ENCODE assay signal across 13 cellular contexts in the genomic region with DNA sequence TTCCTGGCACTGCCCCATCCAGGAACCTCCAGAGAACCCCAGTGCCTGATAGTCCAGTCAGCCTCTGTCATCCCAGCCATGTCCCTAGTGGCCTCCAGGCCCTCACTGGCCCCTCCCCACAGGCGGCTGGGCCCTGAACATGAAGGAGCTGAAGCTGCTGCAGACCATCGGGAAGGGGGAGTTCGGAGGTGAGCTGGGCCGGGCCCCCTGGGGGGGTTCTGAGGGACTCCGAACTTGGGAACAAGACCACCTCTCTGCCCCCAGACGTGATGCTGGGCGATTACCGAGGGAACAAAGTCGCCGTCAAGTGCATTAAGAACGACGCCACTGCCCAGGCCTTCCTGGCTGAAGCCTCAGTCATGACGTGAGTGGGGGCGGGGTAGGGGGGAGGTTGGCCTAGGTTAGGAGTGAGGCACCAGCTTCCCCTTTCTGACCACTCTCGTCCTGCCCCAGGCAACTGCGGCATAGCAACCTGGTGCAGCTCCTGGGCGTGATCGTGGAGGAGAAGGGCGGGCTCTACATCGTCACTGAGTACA. TPM values are rescaled to one million over a fixed set of nuclear protein-coding genes. Genes with fewer than 3 reads are reported as not detected.
DNase-seq lines count a peak whose midpoint lies in the region; ATAC-seq and TF ChIP-seq lines count a peak whose summit lies in the region.
"Had no signal": no experiment of that assay in that cellular context is flagged by ENCODE, and none has a peak within 500 bp of the region (broad histone marks: within the 10 kb centered on the region; RNA-seq: fewer than 3 reads in every experiment).

No MANE protein-coding gene starts in this region.

- H3K36me3 Mint-ChIP-seq in natural killer cell (no peaks in the 10 kb centered on the region), T-cell (peaks cover 29% of the 10 kb centered on the region), immature natural killer cell (peaks cover 3 to 26% (median 9%) of the 10 kb centered on the region in 3 donors)
- peaks cover 6% of the 10 kb centered on the region for H3K36me3 Mint-ChIP-seq in natural killer cell treated with Interleukin-12 subunit alpha and Interleukin-12 subunit beta and Interleukin-15 and Interleukin-18, amount 100 ng/mL, for 72 hours

- CTCF ChIA-PET in T-cell (lab: Charles Lee): interaction anchor here (0.5 to 3.9 kb wide), 8 partner anchors 13 to 166 kb away, joined by 3 to 41 read pairs (median 8); no protein-coding TSS in a partner anchor

- in situ Hi-C loops in GM13977 (cut with MboI; ENCODE audit: low pct_unique_long_range_greater_than_20kb, low sequenced_read_pairs, unreplicated experiment): no loop called here

- POLR2A ChIA-PET in T-cell (lab: Charles Lee): interaction anchor here (0.6 to 1.1 kb wide), 3 partner anchors 30 to 226 kb away, joined by 3 to 9 read pairs (median 7); no protein-coding TSS in a partner anchor

- H3K4me1 Mint-ChIP-seq in natural killer cell (peaks cover 25 to 52% of the 10 kb centered on the region in 2 donors), T-cell (peaks cover 42 to 50% (median 45%) of the 10 kb centered on the region in 3 donors), immature natural killer cell (peaks cover 49 to 58% of the 10 kb centered on the region in 2 donors)
- H3K4me1 Mint-ChIP-seq in natural killer cell treated with Interleukin-12 subunit alpha and Interleukin-12 subunit beta and Interleukin-15 and Interleukin-18, amount 100 ng/mL, for 72 hours (ENCODE audit: low read depth in 2 of 2): peaks cover 36 to 38% of the 10 kb centered on the region in 2 donors
- H3K4me1 Mint-ChIP-seq: brain had no signal

- H3K27ac Mint-ChIP-seq in natural killer cell: peak overlapping the region; percentile 92 to 93
- peak overlapping the region in 1 of 2 donors; percentile 92 for H3K27ac Mint-ChIP-seq in natural killer cell treated with Interleukin-12 subunit alpha and Interleukin-12 subunit beta and Interleukin-15 and Interleukin-18, amount 100 ng/mL, for 72 hours
- peak overlapping the region; percentile 86 to 89 for H3K27ac Mint-ChIP-seq in T-cell
- peak overlapping the region in 5 of 6 donors; percentile 7 to 98 (median 90) for H3K27ac Mint-ChIP-seq in immature natural killer cell

- DNase-seq in natural killer cell (no peak), T-cell (no peak), immature natural killer cell (no peak), AG08395 (ENCODE audit: low spot score) (no peak), NCI-H1105 (lab: John Stamatoyannopoulos, UW) (no peak), NCI-H187 (lab: John Stamatoyannopoulos, UW) (no peak), GM13977 (ENCODE audit: low spot score) (no peak)
- no peak for DNase-seq in natural killer cell treated with Interleukin-12 subunit alpha and Interleukin-12 subunit beta and Interleukin-15 and Interleukin-18, amount 100 ng/mL, for 72 hours (ENCODE audit: low spot score)

- H3K27me3 Mint-ChIP-seq in natural killer cell (ENCODE audit: low read depth in 2 of 2) (no peaks in the 10 kb centered on the region), T-cell (no peaks in the 10 kb centered on the region), immature natural killer cell (ENCODE audit: low read depth in 3 of 3) (peaks cover 1 to 12% (median 9%) of the 10 kb centered on the region in 3 donors)
- H3K27me3 Mint-ChIP-seq in natural killer cell treated with Interleukin-12 subunit alpha and Interleukin-12 subunit beta and Interleukin-15 and Interleukin-18, amount 100 ng/mL, for 72 hours: no peaks in the 10 kb centered on the region
- H3K27me3 Mint-ChIP-seq: brain had no signal

- intact Hi-C loops in natural killer cell (cut with micrococcal nuclease): loop anchor here (1.0 to 2.0 kb wide), 5 partner anchors 14 to 165 kb away; no protein-coding TSS in a partner anchor

- no peaks in the 10 kb centered on the region for H3K9me3 Mint-ChIP-seq in natural killer cell
- H3K9me3 Mint-ChIP-seq in natural killer cell treated with Interleukin-12 subunit alpha and Interleukin-12 subunit beta and Interleukin-15 and Interleukin-18, amount 100 ng/mL, for 72 hours: no peaks in the 10 kb centered on the region
- no peaks in the 10 kb centered on the region for H3K9me3 Mint-ChIP-seq in T-cell
- H3K9me3 Mint-ChIP-seq in immature natural killer cell: no peaks in the 10 kb centered on the region
- H3K9me3 Mint-ChIP-seq: brain had no signal

- no peak for TF ChIP-seq CTCF in natural killer cell (IDR thresholded peaks at IDR 0.05)
- TF ChIP-seq CTCF in GM13977 (IDR thresholded peaks at IDR 0.05; ENCODE audit: extremely low read depth, insufficient read depth, missing control alignments): no peak

- ATAC-seq in natural killer cell (no peak), T-cell (replicated peaks in 1 of 4) (no peak)
- ATAC-seq in natural killer cell treated with Interleukin-12 subunit alpha and Interleukin-12 subunit beta and Interleukin-15 and Interleukin-18, amount 100 ng/mL, for 72 hours: no peak

- H3K4me3 Mint-ChIP-seq in natural killer cell: no peak overlapping the region
- no peak overlapping the region for H3K4me3 Mint-ChIP-seq in natural killer cell treated with Interleukin-12 subunit alpha and Interleukin-12 subunit beta and Interleukin-15 and Interleukin-18, amount 100 ng/mL, for 72 hours
- H3K4me3 Mint-ChIP-seq in T-cell: no peak overlapping the region
- no peak overlapping the region for H3K4me3 Mint-ChIP-seq in immature natural killer cell
- H3K4me3 Mint-ChIP-seq: brain had no signal

RNA-seq across cellular contexts. Expression of gene LMAN1L, which starts 12.0 kb away (rescaled TPM):
- 1 to 10 TPM in 1 of 3 donors, under 1 TPM in 2; 0.72 to 1.1 (median 0.94) TPM for total RNA-seq in natural killer cell
- total RNA-seq in natural killer cell treated with Interleukin-12 subunit alpha and Interleukin-12 subunit beta and Interleukin-15 and Interleukin-18, amount 100 ng/mL, for 72 hours: 1 to 10 TPM; 3.4 to 4.9 TPM
- 1 to 10 TPM in 1 of 5 donors, under 1 TPM in 4; 0.42 to 1.6 (median 0.44) TPM for total RNA-seq in T-cell
- polyA plus RNA-seq in immature natural killer cell: not detected
- total RNA-seq: gastrocnemius medialis, mucosa of gallbladder, pulmonary artery endothelial cell, SJCRH30 had no signal

RNA-seq across cellular contexts. Expression of gene CSK, which starts 18.7 kb away (rescaled TPM):
- total RNA-seq in natural killer cell (100 to 1,000 TPM; 282 to 334 (median 287) TPM), T-cell (100 to 1,000 TPM; 198 to 296 (median 271) TPM)
- total RNA-seq in natural killer cell treated with Interleukin-12 subunit alpha and Interleukin-12 subunit beta and Interleukin-15 and Interleukin-18, amount 100 ng/mL, for 72 hours: 100 to 1,000 TPM; 323 TPM
- 100 to 1,000 TPM in 1 of 3 donors, 10 to 100 TPM in 2; 94.0 to 180 (median 95.9) TPM for polyA plus RNA-seq in immature natural killer cell

RNA-seq across cellular contexts. Expression of gene CPLX3, which starts 25.8 kb away (rescaled TPM):
- total RNA-seq in natural killer cell: under 1 TPM in 2 of 3 donors, not detected in 1; 0.16 to 0.93 TPM
- total RNA-seq in natural killer cell treated with Interleukin-12 subunit alpha and Interleukin-12 subunit beta and Interleukin-15 and Interleukin-18, amount 100 ng/mL, for 72 hours: 1 to 10 TPM in 1 of 2 donors, under 1 TPM in 1; 0.43 to 1.7 TPM
- under 1 TPM in 3 of 5 donors, not detected in 2; 0.16 to 0.50 (median 0.26) TPM for total RNA-seq in T-cell
- not detected for polyA plus RNA-seq in immature natural killer cell
- total RNA-seq: gastrocnemius medialis, mucosa of gallbladder, pulmonary artery endothelial cell, SJCRH30 had no signal

RNA-seq across cellular contexts. Expression of gene ULK3, which starts 42.3 kb away (rescaled TPM):
- 10 to 100 TPM; 54.8 to 75.1 (median 64.7) TPM for total RNA-seq in natural killer cell
- 10 to 100 TPM; 39.1 to 74.7 TPM for total RNA-seq in natural killer cell treated with Interleukin-12 subunit alpha and Interleukin-12 subunit beta and Interleukin-15 and Interleukin-18, amount 100 ng/mL, for 72 hours
- 100 to 1,000 TPM in 3 of 5 donors, 10 to 100 TPM in 2; 53.4 to 112 (median 101) TPM for total RNA-seq in T-cell
- polyA plus RNA-seq in immature natural killer cell: 10 to 100 TPM; 26.0 to 48.4 (median 32.0) TPM

RNA-seq across cellular contexts. Expression of gene CYP1A2, which starts 52.0 kb away (rescaled TPM):
- total RNA-seq in natural killer cell (not detected), T-cell (not detected)
- not detected for total RNA-seq in natural killer cell treated with Interleukin-12 subunit alpha and Interleukin-12 subunit beta and Interleukin-15 and Interleukin-18, amount 100 ng/mL, for 72 hours
- polyA plus RNA-seq in immature natural killer cell: not detected
- total RNA-seq: gastrocnemius medialis, pulmonary artery endothelial cell, SJCRH30 had no signal
